Comparison of ENCODE assay signal across 20 cellular contexts in the genomic region with DNA sequence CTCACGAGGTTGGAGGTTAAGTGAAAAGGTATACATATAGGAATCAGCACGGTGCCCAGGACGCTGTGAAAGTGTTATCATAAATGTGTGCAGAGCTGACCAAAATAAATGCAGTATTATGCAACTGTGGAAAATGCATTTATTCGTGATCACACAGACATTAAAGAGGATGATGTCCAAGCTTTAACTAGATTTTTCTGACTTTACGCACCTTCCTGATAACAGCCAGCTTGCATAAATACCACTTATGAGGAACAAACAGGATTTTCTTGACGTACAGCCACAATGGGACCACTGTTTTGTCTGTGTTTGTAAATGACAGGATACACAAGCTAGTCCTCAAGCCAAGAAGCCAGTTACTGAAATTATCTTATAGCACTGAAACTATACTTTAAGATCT.
"Had no signal": no experiment of that assay in that cellular context is flagged by ENCODE, and none has a peak within 500 bp of the region (broad histone marks: within the 10 kb centered on the region; RNA-seq: fewer than 3 reads in every experiment).

No MANE protein-coding gene starts in this region.

- H3K4me1 ChIP-seq: tibial artery, uterus had no signal

- H3K27me3 Mint-ChIP-seq: activated naive CD4-positive, alpha-beta T cell treated with anti-CD3 and anti-CD28 coated beads, Interleukin-2, amount 50 U/mL, for 24 hours; dendritic cell treated with granulocyte-macrophage colony-stimulating factor and Interleukin-4, amounts not matched to agents 40 ng/mL and 50 ng/mL, for 4 days had no signal

- H3K4me3 ChIP-seq: tibial artery, uterus had no signal

- FAIRE-seq: astrocyte had no signal

- ATAC-seq: activated T-cell treated with anti-CD3 and anti-CD28 coated beads, Interleukin-2, amount 50 U/mL, for 72 hours; natural killer cell; stimulated activated naive CD8-positive, alpha-beta T cell treated with anti-CD3 and anti-CD28 coated beads, Interleukin-15, Interleukin-2, amounts not matched to agents 100 U/mL and 50 U/mL, for 24 hours had no signal

- DNase-seq: activated CD4-positive, CD25-positive, alpha-beta regulatory T cell treated with anti-CD3 and anti-CD28 coated beads, Interleukin-2, amount 50 U/mL, for 72 hours; activated effector memory CD4-positive, alpha-beta T cell treated with anti-CD3 and anti-CD28 coated beads, Interleukin-2, amount 50 U/mL, for 16 hours; activated T-cell treated with anti-CD3 and anti-CD28 coated beads, Interleukin-2, amount 50 U/mL, for 72 hours; effector memory CD4-positive, alpha-beta T cell; mesenchymal stem cell; natural killer cell; posterior cingulate gyrus; retina; stimulated activated CD4-positive, alpha-beta T cell treated with anti-CD3 and anti-CD28 coated beads, Interleukin-12 subunit alpha, Interleukin-12 subunit beta, amount 100 ng/mL, for 4 hours; stimulated activated CD4-positive, alpha-beta T cell treated with anti-CD3 and anti-CD28 coated beads, Interleukin-1b, Interleukin-23, amount 100 ng/mL, for 48 hours; stimulated activated naive CD8-positive, alpha-beta T cell treated with anti-CD3 and anti-CD28 coated beads, Interleukin-15, Interleukin-2, amounts not matched to agents 100 U/mL and 50 U/mL, for 24 hours; substantia nigra; T-helper 1 cell; T-helper 9 cell; tibial artery; uterus had no signal

- H3K4me3 Mint-ChIP-seq: activated naive CD4-positive, alpha-beta T cell treated with anti-CD3 and anti-CD28 coated beads, Interleukin-2, amount 50 U/mL, for 24 hours; activated T-cell treated with anti-CD3 and anti-CD28 coated beads, Interleukin-2, amount 50 U/mL, for 72 hours; dendritic cell treated with granulocyte-macrophage colony-stimulating factor and Interleukin-4, amounts not matched to agents 40 ng/mL and 50 ng/mL, for 4 days; natural killer cell had no signal

- H3K27ac ChIP-seq: neutrophil, tibial artery, uterus had no signal

- H3K9me3 Mint-ChIP-seq: activated naive CD4-positive, alpha-beta T cell treated with anti-CD3 and anti-CD28 coated beads, Interleukin-2, amount 50 U/mL, for 24 hours; activated T-cell treated with anti-CD3 and anti-CD28 coated beads, Interleukin-2, amount 50 U/mL, for 72 hours; dendritic cell treated with granulocyte-macrophage colony-stimulating factor and Interleukin-4, amounts not matched to agents 40 ng/mL and 50 ng/mL, for 4 days had no signal

- H3K27me3 ChIP-seq: neutrophil, tibial artery, uterus had no signal

- H3K36me3 Mint-ChIP-seq: activated naive CD4-positive, alpha-beta T cell treated with anti-CD3 and anti-CD28 coated beads, Interleukin-2, amount 50 U/mL, for 24 hours; natural killer cell had no signal

- H3K4me1 Mint-ChIP-seq: activated naive CD4-positive, alpha-beta T cell treated with anti-CD3 and anti-CD28 coated beads, Interleukin-2, amount 50 U/mL, for 24 hours; natural killer cell had no signal

- H3K27ac Mint-ChIP-seq: activated naive CD4-positive, alpha-beta T cell treated with anti-CD3 and anti-CD28 coated beads, Interleukin-2, amount 50 U/mL, for 24 hours; dendritic cell treated with granulocyte-macrophage colony-stimulating factor and Interleukin-4, amounts not matched to agents 40 ng/mL and 50 ng/mL, for 4 days; natural killer cell had no signal

- H3K36me3 ChIP-seq: neutrophil, tibial artery, uterus had no signal

- H3K9me3 ChIP-seq: neutrophil, tibial artery, uterus had no signal
